ENCODE assay signal across 9 cellular contexts in genomic region chr6:56699066-56699654, GRCh38. TPM values are rescaled to one million over a fixed set of nuclear protein-coding genes. Genes with fewer than 3 reads are reported as not detected.
DNase-seq lines count a peak whose midpoint lies in the region; ATAC-seq and TF ChIP-seq lines count a peak whose summit lies in the region.
"Had no signal": no experiment of that assay in that cellular context is flagged by ENCODE, and none has a peak within 500 bp of the region (broad histone marks: within the 10 kb centered on the region; RNA-seq: fewer than 3 reads in every experiment).

No MANE protein-coding gene starts in this region.

- H3K9me3 ChIP-seq in mucosa of descending colon = no peaks in the 10 kb centered on the region
- H3K9me3 ChIP-seq: SJCRH30 had no signal

- TF ChIP-seq CTCF in GM13977 (IDR thresholded peaks at IDR 0.05; ENCODE audit: extremely low read depth, insufficient read depth, missing control alignments) (peak; percentile 50), mucosa of descending colon (IDR thresholded peaks at IDR 0.05) (no peak)

- peak; percentile 67 for ATAC-seq in mucosa of descending colon

- no peaks in the 10 kb centered on the region for H3K36me3 ChIP-seq in mucosa of descending colon (ENCODE audit: low read depth)
- H3K36me3 ChIP-seq: SJCRH30 had no signal

- intact Hi-C loops in mucosa of descending colon (cut with DNase I, micrococcal nuclease) = loop anchor here (5.0 kb wide), 2 partner anchors 57 to 62 kb away; partner anchors contain the start of gene DST (in 1 of the 2)

- in situ Hi-C loops in GM13977 (cut with MboI; ENCODE audit: low pct_unique_long_range_greater_than_20kb, low sequenced_read_pairs, unreplicated experiment) = loop anchor here (10.0 kb wide), 1 partner anchor 54 kb away; the partner anchor contains the start of gene DST

- H3K4me3 ChIP-seq in mucosa of descending colon = no peak overlapping the region
- H3K4me3 ChIP-seq: SJCRH30 had no signal

- H3K27ac ChIP-seq in caudate nucleus (ENCODE audit: low read depth, low read length) = peak overlapping the region; percentile 55
- H3K27ac ChIP-seq: SJCRH30 had no signal

- DNase-seq in GM13977 (ENCODE audit: low spot score) (peak; percentile 20), NCI-H2227 treated with DMSO at 0.1 percent for 48 hours (lab: John Stamatoyannopoulos, UW) (peak; percentile 7), caudate nucleus (lab: John Stamatoyannopoulos, UW) (no peak), mucosa of descending colon (no peak), activated gamma-delta T cell treated with Interleukin-2 at 50 U/mL for 16 hours (no peak), mucosa of gallbladder (ENCODE audit: low spot score) (no peak)
- no peak for DNase-seq in activated CD4-positive, alpha-beta T cell treated with anti-CD3 and anti-CD28 coated beads for 48 hours
- no peak for DNase-seq in stimulated activated CD4-positive, alpha-beta T cell treated with anti-CD3 and anti-CD28 coated beads, Interleukin-1b, Interleukin-23, amount 100 ng/mL, for 48 hours

- peaks cover 7% of the 10 kb centered on the region for H3K4me1 ChIP-seq in mucosa of descending colon (ENCODE audit: low read depth)
- H3K4me1 ChIP-seq: SJCRH30 had no signal

RNA-seq across cellular contexts. Expression of gene DST, which starts 56.5 kb away (rescaled TPM):
- 100 to 1,000 TPM; 208 to 580 (median 356) TPM for total RNA-seq in mucosa of descending colon
- total RNA-seq in mucosa of gallbladder = 236 TPM

Comparison
In these comparisons a context has a peak if more than half of its experiments do, and no peak if none do; other contexts are left out.
1. DNase-seq: peak in GM13977 (single experiment) and NCI-H2227 treated with DMSO at 0.1 percent for 48 hours (single experiment); none in caudate nucleus (0 of 61), mucosa of descending colon (0 of 3), activated gamma-delta T cell treated with Interleukin-2 at 50 U/mL for 16 hours (single experiment), activated CD4-positive, alpha-beta T cell treated with anti-CD3 and anti-CD28 coated beads for 48 hours (single experiment), mucosa of gallbladder (single experiment) and stimulated activated CD4-positive, alpha-beta T cell treated with anti-CD3 and anti-CD28 coated beads, Interleukin-1b, Interleukin-23, amount 100 ng/mL, for 48 hours (single experiment).